2 cellular contexts compared by ENCODE assay signal in genomic region chr20:16215056-16215455, GRCh38.
TF ChIP-seq lines count a peak whose summit lies in the region.

No MANE protein-coding gene starts in this region.

TF ChIP-seq in A549, 52 proteins besides CTCF, POLR2A, EP300 and RAD21:
- TF ChIP-seq REST (IDR thresholded peaks at IDR 0.05) (peak; percentile 72; the same call in 1 of the 2 replicates), ELK1 (IDR thresholded peaks at IDR 0.05; ENCODE audit: low read depth, low read length) (no peak)
TF ChIP-seq in A549: peak in this region for 1.

TF ChIP-seq in liver, 16 proteins besides CTCF, POLR2A, EP300 and RAD21 (continued from another document):
- TF ChIP-seq REST (IDR thresholded peaks at IDR 0.05), result peak; percentile 45
TF ChIP-seq in liver: peak in this region for 1.
